8 cellular contexts compared by ENCODE assay signal in the genomic region with DNA sequence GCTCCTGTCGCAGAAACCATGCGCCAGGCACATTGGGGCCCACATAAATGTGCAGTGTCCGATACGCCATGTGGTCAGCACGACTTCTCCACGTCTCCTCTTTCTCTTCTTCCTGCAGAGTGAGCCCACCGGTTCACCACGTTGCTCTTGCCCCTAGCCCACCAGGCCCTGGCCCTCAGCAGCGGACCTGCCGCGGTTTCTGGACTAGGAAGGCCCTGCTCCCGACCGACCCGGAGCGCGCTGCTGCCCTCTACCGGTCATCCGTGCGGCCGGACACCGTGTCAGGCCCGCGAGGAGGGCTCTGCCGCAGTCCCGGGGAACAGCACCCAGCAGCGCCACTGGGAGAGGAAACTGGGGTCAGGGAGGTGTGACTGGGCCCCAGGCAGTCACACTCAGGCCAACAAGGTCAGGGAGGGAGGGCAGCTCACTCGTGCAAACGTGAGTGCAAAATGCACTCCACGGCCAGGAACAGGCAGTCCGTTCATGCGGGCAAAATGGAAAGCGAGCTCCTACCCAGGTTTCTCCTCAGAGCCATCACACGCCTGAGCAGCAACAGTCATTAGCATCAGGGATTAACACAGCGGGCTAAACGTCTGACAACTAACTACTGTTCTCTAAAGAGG. TPM values are rescaled to one million over a fixed set of nuclear protein-coding genes. Genes with fewer than 3 reads are reported as not detected.
DNase-seq lines count a peak whose midpoint lies in the region; ATAC-seq and TF ChIP-seq lines count a peak whose summit lies in the region.

No MANE protein-coding gene starts in this region.

- POLR2A ChIA-PET in PC-3 (lab: Charles Lee; ENCODE audit: unreplicated experiment), result no interaction called here

- H3K36me3 ChIP-seq in PC-3 (ENCODE audit: low read depth, low read length) (no peaks in the 10 kb centered on the region), urinary bladder (ENCODE audit: insufficient read depth) (no peaks in the 10 kb centered on the region)

- no peaks in the 10 kb centered on the region for H3K27me3 ChIP-seq in PC-3 (ENCODE audit: low read length)

- H3K27ac ChIP-seq in PC-3 (ENCODE audit: low read length) (no peak overlapping the region), urinary bladder (ENCODE audit: low read depth) (no peak overlapping the region)

- intact Hi-C loops in PC-3 (cut with micrococcal nuclease), result no loop called here
- intact Hi-C loops in Right ventricle myocardium inferior (cut with DNase I), result no loop called here
- intact Hi-C loops in posterior cingulate gyrus (cut with DNase I), result loop anchor here (5.0 kb wide), 1 partner anchor 337 kb away; no protein-coding TSS in a partner anchor

- no peaks in the 10 kb centered on the region for H3K9me2 ChIP-seq in PC-3 (replicated peaks; ENCODE audit: low read length)

- peak overlapping the region; percentile 52 for H3K4me3 ChIP-seq in AG10803 (ENCODE audit: low read length)
- H3K4me3 ChIP-seq in PC-3 (ENCODE audit: low read length), result no peak overlapping the region
- H3K4me3 ChIP-seq in urinary bladder (ENCODE audit: low read depth, low read length), result peak overlapping the region; percentile 31

- no peaks in the 10 kb centered on the region for H3F3A ChIP-seq in PC-3 (ENCODE audit: low read length, unreplicated experiment)

- no peaks in the 10 kb centered on the region for H3K9me3 ChIP-seq in PC-3 (ENCODE audit: low read length)

- peaks cover 14% of the 10 kb centered on the region for H3K4me1 ChIP-seq in PC-3 (ENCODE audit: insufficient read depth, low read length)
- no peaks in the 10 kb centered on the region for H3K4me1 ChIP-seq in urinary bladder (ENCODE audit: insufficient read depth)

- DNase-seq in AG10803 (ENCODE audit: low read depth), result peak; percentile 31
- DNase-seq in PC-3, result no peak
- peak; percentile 68 for DNase-seq in activated naive CD4-positive, alpha-beta T cell treated with Interleukin-2 at 50 U/mL for 16 hours
- peak; percentile 91 for DNase-seq in Right ventricle myocardium inferior (ENCODE audit: missing footprints)
- DNase-seq in posterior cingulate gyrus, result peak; percentile 20 to 94 (median 68)
- DNase-seq in H4 (ENCODE audit: low spot score), result no peak

- BruUV-seq in PC-3 (replicated peaks; lab: Mats Ljungman, UMichigan), result no TSS peak

- WGBS in urinary bladder, result 23% methylated on average over 35 of the region's 35 CpGs

- no peak overlapping the region for H3K9ac ChIP-seq in PC-3 (ENCODE audit: low read length)

- CTCF ChIA-PET in PC-3 (lab: Charles Lee), result no interaction called here

- ATAC-seq in GM21619 (IDR thresholded peaks at IDR 0.05; ENCODE audit: unreplicated experiment) (peak; percentile 53), PC-3 (no peak), Right ventricle myocardium inferior (peak; percentile 75)

- no peak overlapping the region for H2AFZ ChIP-seq in PC-3 (ENCODE audit: low read length)

- H3K79me2 ChIP-seq in PC-3 (ENCODE audit: low read length), result no peaks in the 10 kb centered on the region

- TF ChIP-seq CTCF in AG10803 (conservative IDR thresholded peaks at IDR 0.05; ENCODE audit: low read length) (peak; percentile 66), PC-3 (conservative IDR thresholded peaks at IDR 0.05; ENCODE audit: low read depth, low read length) (peak; percentile 26; the same call in 1 of the 2 replicates)

- H3K4me2 ChIP-seq in PC-3 (ENCODE audit: low read length), result no peak overlapping the region

- H4K20me1 ChIP-seq in PC-3 (ENCODE audit: low read length), result no peaks in the 10 kb centered on the region

RNA-seq across cellular contexts. Expression of a gene that starts 13.7 kb away (rescaled TPM):
- 0.46 and 1.2 TPM in 2 replicates for total RNA-seq in PC-3 (2014; rRNA removed)
- total RNA-seq in Right ventricle myocardium inferior, result 3.1 TPM
- total RNA-seq in urinary bladder, result 5.7 TPM
- 3.7 TPM for polyA plus RNA-seq in urinary bladder
- total RNA-seq in H4 (2014; rRNA removed; shearing (Covaris generic)), result 2.1 TPM in 1 of 2 replicates, not detected in the other

Comparison
In these comparisons a context has a peak if more than half of its experiments do, and no peak if none do; other contexts are left out.
1. DNase-seq: peak in AG10803 (single experiment), activated naive CD4-positive, alpha-beta T cell treated with Interleukin-2 at 50 U/mL for 16 hours (single experiment), Right ventricle myocardium inferior (single experiment) and posterior cingulate gyrus (10 of 10); none in PC-3 (single experiment) and H4 (single experiment).